11 cellular contexts compared by ENCODE assay signal in the genomic region with DNA sequence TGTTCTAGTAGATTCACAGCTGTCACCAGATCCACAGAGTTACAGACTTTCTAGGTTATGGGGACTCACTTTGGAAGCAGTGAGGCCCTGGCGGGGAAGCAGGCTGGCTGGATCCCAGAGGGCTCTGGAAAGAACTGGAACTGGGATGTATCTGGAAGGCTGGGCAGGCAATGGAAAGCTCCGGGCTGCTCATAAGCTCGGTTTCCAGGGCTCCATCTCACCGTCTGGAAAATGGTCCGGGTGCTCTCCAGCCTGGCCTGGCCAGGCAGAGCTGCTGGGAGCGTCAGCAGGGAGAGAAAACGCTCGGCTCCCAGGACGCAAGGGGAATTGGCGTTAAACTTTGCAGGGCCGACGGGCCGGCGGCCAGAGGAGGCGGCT. TPM values are rescaled to one million over a fixed set of nuclear protein-coding genes. Genes with fewer than 3 reads are reported as not detected.
DNase-seq lines count a peak whose midpoint lies in the region; ATAC-seq and TF ChIP-seq lines count a peak whose summit lies in the region.
"Had no signal": no experiment of that assay in that cellular context is flagged by ENCODE, and none has a peak within 500 bp of the region (broad histone marks: within the 10 kb centered on the region; RNA-seq: fewer than 3 reads in every experiment).

No MANE protein-coding gene starts in this region.

- H3K9me3 ChIP-seq in ectodermal cell (ENCODE audit: control insufficient read depth, low read length) (no peaks in the 10 kb centered on the region), upper lobe of right lung (no peaks in the 10 kb centered on the region)

- no peak for ATAC-seq in naive thymus-derived CD8-positive, alpha-beta T cell
- ATAC-seq in upper lobe of right lung (no peak), HG02840 (IDR thresholded peaks at IDR 0.05; ENCODE audit: low FRiP score, unreplicated experiment) (no peak), HG03342 (IDR thresholded peaks at IDR 0.05; ENCODE audit: unreplicated experiment) (no peak)

- CTCF ChIA-PET in activated naive CD4-positive, alpha-beta T cell treated with anti-CD3 and anti-CD28 coated beads for 36 hours (lab: Charles Lee), result interaction anchor here (1.3 kb wide), 1 partner anchor 163 kb away, joined by 4 read pairs; no protein-coding TSS in a partner anchor

- H3K4me3 Mint-ChIP-seq in activated naive CD4-positive, alpha-beta T cell treated with anti-CD3 and anti-CD28 coated beads, Interleukin-2, amount 50 U/mL, for 24 hours, result peak overlapping the region; percentile 38
- no peak overlapping the region for H3K4me3 Mint-ChIP-seq in activated naive CD4-positive, alpha-beta T cell treated with anti-CD3 and anti-CD28 coated beads for 36 hours
- peak overlapping the region in 8 of 10 donors; percentile 49 to 76 (median 64) for H3K4me3 Mint-ChIP-seq in naive thymus-derived CD8-positive, alpha-beta T cell

- WGBS in ectodermal cell, 2 experiments, result 3 to 5% methylated on average over 15 of the region's 15 CpGs

- DNase-seq in activated naive CD4-positive, alpha-beta T cell treated with anti-CD3 and anti-CD28 coated beads for 36 hours, result no peak
- no peak for DNase-seq in naive thymus-derived CD8-positive, alpha-beta T cell
- DNase-seq in upper lobe of right lung, result no peak
- no peak for DNase-seq in NCI-H2107 treated with DMSO at 0.1 percent for 48 hours (lab: John Stamatoyannopoulos, UW; ENCODE audit: unreplicated experiment)
- DNase-seq: foreskin melanocyte had no signal

- intact Hi-C loops in activated naive CD4-positive, alpha-beta T cell treated with anti-CD3 and anti-CD28 coated beads for 36 hours (cut with micrococcal nuclease), result no loop called here
- intact Hi-C loops in upper lobe of right lung (cut with DNase I), result no loop called here

- H3K36me3 Mint-ChIP-seq in activated naive CD4-positive, alpha-beta T cell treated with anti-CD3 and anti-CD28 coated beads, Interleukin-2, amount 50 U/mL, for 24 hours, result no peaks in the 10 kb centered on the region
- no peaks in the 10 kb centered on the region for H3K36me3 Mint-ChIP-seq in activated naive CD4-positive, alpha-beta T cell treated with anti-CD3 and anti-CD28 coated beads for 36 hours (ENCODE audit: low read depth)
- H3K36me3 Mint-ChIP-seq in naive thymus-derived CD8-positive, alpha-beta T cell, result peaks cover 0 to 10% (median 1%) of the 10 kb centered on the region in 3 donors

- no peaks in the 10 kb centered on the region for H3K9me3 Mint-ChIP-seq in activated naive CD4-positive, alpha-beta T cell treated with anti-CD3 and anti-CD28 coated beads, Interleukin-2, amount 50 U/mL, for 24 hours
- no peaks in the 10 kb centered on the region for H3K9me3 Mint-ChIP-seq in activated naive CD4-positive, alpha-beta T cell treated with anti-CD3 and anti-CD28 coated beads for 36 hours
- H3K9me3 Mint-ChIP-seq in naive thymus-derived CD8-positive, alpha-beta T cell, result peaks cover 0 to 6% (median 0%) of the 10 kb centered on the region in 9 donors

- peak overlapping the region; percentile 44 for H3K4me3 ChIP-seq in ectodermal cell (ENCODE audit: insufficient read depth, low read depth, low read length)
- peak overlapping the region; percentile 34 for H3K4me3 ChIP-seq in upper lobe of right lung
- H3K4me3 ChIP-seq: SK-N-MC had no signal

- no peaks in the 10 kb centered on the region for H3K36me3 ChIP-seq in ectodermal cell (ENCODE audit: control insufficient read depth, insufficient read depth, low read length)
- H3K36me3 ChIP-seq in upper lobe of right lung, result no peaks in the 10 kb centered on the region

- H3K27me3 ChIP-seq in ectodermal cell (ENCODE audit: control insufficient read depth, insufficient read depth, low read length, poor library complexity, severe bottlenecking), result peaks cover 69% of the 10 kb centered on the region
- peaks cover 88% of the 10 kb centered on the region for H3K27me3 ChIP-seq in upper lobe of right lung

- no peak overlapping the region for H3K27ac ChIP-seq in ectodermal cell (ENCODE audit: insufficient read depth, low read depth, low read length, poor library complexity, severe bottlenecking)
- no peak overlapping the region for H3K27ac ChIP-seq in upper lobe of right lung
- H3K27ac ChIP-seq: SK-N-MC had no signal

- no peak for TF ChIP-seq CTCF in upper lobe of right lung (IDR thresholded peaks at IDR 0.05)

- H3K27me3 Mint-ChIP-seq in activated naive CD4-positive, alpha-beta T cell treated with anti-CD3 and anti-CD28 coated beads, Interleukin-2, amount 50 U/mL, for 24 hours, result peaks cover 63% of the 10 kb centered on the region
- H3K27me3 Mint-ChIP-seq in activated naive CD4-positive, alpha-beta T cell treated with anti-CD3 and anti-CD28 coated beads for 36 hours (ENCODE audit: low read depth), result peaks cover 44% of the 10 kb centered on the region
- H3K27me3 Mint-ChIP-seq in naive thymus-derived CD8-positive, alpha-beta T cell, result peaks cover 51 to 93% (median 73%) of the 10 kb centered on the region in 5 donors

- H3K4me1 ChIP-seq in ectodermal cell (ENCODE audit: control insufficient read depth, insufficient read depth, low read length) (peaks cover 7% of the 10 kb centered on the region), upper lobe of right lung (peaks cover 8% of the 10 kb centered on the region)

- H3K27ac Mint-ChIP-seq in activated naive CD4-positive, alpha-beta T cell treated with anti-CD3 and anti-CD28 coated beads, Interleukin-2, amount 50 U/mL, for 24 hours, result no peak overlapping the region
- H3K27ac Mint-ChIP-seq in activated naive CD4-positive, alpha-beta T cell treated with anti-CD3 and anti-CD28 coated beads for 36 hours, result no peak overlapping the region
- H3K27ac Mint-ChIP-seq in naive thymus-derived CD8-positive, alpha-beta T cell, result peak overlapping the region in 1 of 10 donors; percentile 27

- H3K4me1 Mint-ChIP-seq in activated naive CD4-positive, alpha-beta T cell treated with anti-CD3 and anti-CD28 coated beads, Interleukin-2, amount 50 U/mL, for 24 hours, result peaks cover 6% of the 10 kb centered on the region
- peaks cover 8% of the 10 kb centered on the region for H3K4me1 Mint-ChIP-seq in activated naive CD4-positive, alpha-beta T cell treated with anti-CD3 and anti-CD28 coated beads for 36 hours (ENCODE audit: low read depth)
- peaks cover 2 to 14% (median 9%) of the 10 kb centered on the region in 4 donors for H3K4me1 Mint-ChIP-seq in naive thymus-derived CD8-positive, alpha-beta T cell

- POLR2A ChIA-PET in naive thymus-derived CD8-positive, alpha-beta T cell (lab: Charles Lee), result no interaction called here

RNA-seq across cellular contexts. Expression of a gene that starts 0.3 kb away (rescaled TPM):
- total RNA-seq in activated naive CD4-positive, alpha-beta T cell treated with anti-CD3 and anti-CD28 coated beads for 36 hours, result not detected
- 0.69 TPM for polyA plus RNA-seq in ectodermal cell (2013, experiment 1 of 4)
- polyA plus RNA-seq in ectodermal cell (2013, experiment 2 of 4), result 0.46 TPM
- 0.85 TPM for polyA plus RNA-seq in ectodermal cell (2013, experiment 3 of 4)
- polyA plus RNA-seq in ectodermal cell (2013, experiment 4 of 4), result 0.93 TPM
- not detected for total RNA-seq in naive thymus-derived CD8-positive, alpha-beta T cell
- under 1 TPM in 1 of 3 donors, not detected in 2; 0.27 TPM for polyA plus RNA-seq in naive thymus-derived CD8-positive, alpha-beta T cell
- 0.32 TPM for total RNA-seq in upper lobe of right lung
- total RNA-seq: LHCN-M2 had no signal
